In the genomic region with DNA sequence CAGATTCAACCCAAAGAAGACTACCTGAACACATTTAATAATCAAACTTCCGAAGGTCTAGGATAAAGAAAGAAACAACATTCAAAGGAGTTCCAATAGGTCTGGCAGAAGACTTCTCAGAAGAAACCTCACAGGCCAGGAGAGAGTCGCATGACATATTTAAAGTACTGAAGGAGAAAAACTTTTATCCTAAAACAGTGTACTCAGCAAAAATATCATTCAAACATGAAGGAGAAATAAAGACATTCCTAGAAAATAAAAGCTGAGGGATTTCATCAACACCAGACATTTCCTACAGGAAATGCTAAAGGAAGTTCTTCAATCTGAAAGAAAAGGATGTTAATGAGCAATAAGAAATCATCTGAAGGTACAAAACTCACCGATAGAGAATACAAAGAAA, we compare ENCODE assay signal across 24 cellular contexts.
"Had no signal": no experiment of that assay in that cellular context is flagged by ENCODE, and none has a peak within 500 bp of the region (broad histone marks: within the 10 kb centered on the region; RNA-seq: fewer than 3 reads in every experiment).

No MANE protein-coding gene starts in this region.

- H3K9me3 ChIP-seq: SK-N-SH had no signal

- H3K4me3 Mint-ChIP-seq: T-cell had no signal

- H3K9ac ChIP-seq: SK-N-SH had no signal

- ATAC-seq: Panc1, PC-3, T-cell had no signal

- H3K27ac Mint-ChIP-seq: T-cell had no signal

- H3K4me2 ChIP-seq: SK-N-SH had no signal

- H3K27ac ChIP-seq: RWPE1 had no signal

- DNase-seq: KBM-7; MV-4-11; NCI-H1048; NCI-H1105; NCI-H1417; NCI-H1436 treated with DMSO at 0.1 percent for 48 hours; NCI-H1694; NCI-H187 treated with DMSO at 0.1 percent for 48 hours; NCI-H2029 treated with DMSO at 0.1 percent for 48 hours; NCI-H2171 treated with DMSO at 0.1 percent for 48 hours; NCI-H345; NCI-H446 treated with DMSO at 0.1 percent for 48 hours; NCI-H510A treated with DMSO at 0.1 percent for 48 hours; NCI-H526 treated with DMSO at 0.1 percent for 48 hours; NCI-H774; NK-92 treated with Interleukin-12 subunit alpha and Interleukin-12 subunit beta, amount 100 ng/mL, for 24 hours; PC-3; SHP77; SK-N-SH; SW 1271; T-cell had no signal

- H3K27me3 Mint-ChIP-seq: IgD-negative memory B cell, T-cell had no signal
